ENCODE assay signal across 25 cellular contexts in the genomic region with DNA sequence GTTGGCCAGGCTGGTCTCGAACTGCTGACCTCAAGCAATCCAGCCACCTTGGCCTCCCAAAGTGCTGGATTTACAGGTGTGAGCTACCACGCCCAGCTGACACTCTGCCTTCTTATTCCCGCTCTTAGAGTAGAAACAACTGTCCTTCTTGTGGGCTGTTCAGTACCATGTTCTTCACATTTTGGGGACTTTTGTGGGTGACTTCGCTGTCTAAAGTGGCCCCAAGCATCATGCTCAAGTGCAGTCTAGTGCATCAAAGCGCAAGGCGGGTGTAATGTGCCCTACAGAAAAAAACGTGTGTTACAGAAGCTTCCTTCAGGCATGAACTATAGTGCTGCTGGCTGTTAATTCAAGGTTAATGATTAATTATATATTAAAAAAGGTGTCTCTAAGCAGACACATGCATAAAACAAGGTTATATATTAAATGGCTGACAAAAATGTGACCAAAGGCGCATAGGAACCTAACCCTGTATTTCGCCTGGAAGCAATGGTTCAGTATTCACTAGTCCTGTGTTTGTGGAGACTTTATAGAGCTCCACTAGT.
"Had no signal": no experiment of that assay in that cellular context is flagged by ENCODE, and none has a peak within 500 bp of the region (broad histone marks: within the 10 kb centered on the region; RNA-seq: fewer than 3 reads in every experiment).

No MANE protein-coding gene starts in this region.

- H3K27ac ChIP-seq: esophagus squamous epithelium, heart right ventricle, left lung, ovary, right lobe of liver, spleen, testis, tibial artery had no signal

- H3K9me3 ChIP-seq: esophagus squamous epithelium, left lung, ovary, right lobe of liver, testis, tibial artery had no signal

- DNase-seq: central memory CD4-positive, alpha-beta T cell; effector memory CD4-positive, alpha-beta T cell; esophagus squamous epithelium; foreskin melanocyte; glutamatergic neuron; heart right ventricle; hypothalamus; immature natural killer cell; islet precursor cell; kidney glomerular epithelial cell; left lung; mesendoderm; midbrain; naive thymus-derived CD8-positive, alpha-beta T cell; occipital lobe; ovary; right lobe of liver; spleen; stimulated activated CD4-positive, alpha-beta T cell treated with anti-CD3 and anti-CD28 coated beads, Interleukin-4, amount 100 ng/mL, for 4 hours; stimulated activated naive CD8-positive, alpha-beta T cell treated with anti-CD3 and anti-CD28 coated beads, Interleukin-15, Interleukin-2, amounts not matched to agents 100 U/mL and 50 U/mL, for 24 hours; substantia nigra; testis; tibial artery had no signal

- H3K4me1 Mint-ChIP-seq: immature natural killer cell had no signal

- H3K36me3 ChIP-seq: esophagus squamous epithelium, heart right ventricle, ovary, right lobe of liver had no signal

- H3K27ac Mint-ChIP-seq: immature natural killer cell; stimulated activated memory B cell treated with anti-CD40 and anti-IgM and Interleukin-4, amounts not matched to agents 10 μg/mL and 1 μg/mL and 100 μg/mL, for 72 hours; type B pancreatic cell had no signal

- H3K4me1 ChIP-seq: right lobe of liver, testis, tibial artery had no signal

- H3K4me3 ChIP-seq: esophagus squamous epithelium, heart right ventricle, left lung, ovary, right lobe of liver, spleen, testis, tibial artery had no signal

- ATAC-seq: heart right ventricle; left lung; naive thymus-derived CD8-positive, alpha-beta T cell; right lobe of liver; stimulated activated memory B cell treated with anti-CD40 and anti-IgM and Interleukin-4, amounts not matched to agents 10 μg/mL and 1 μg/mL and 100 μg/mL, for 72 hours; stimulated activated naive CD8-positive, alpha-beta T cell treated with anti-CD3 and anti-CD28 coated beads, Interleukin-15, Interleukin-2, amounts not matched to agents 100 U/mL and 50 U/mL, for 24 hours had no signal

- H3K9me3 Mint-ChIP-seq: immature natural killer cell had no signal

- H3K27me3 ChIP-seq: esophagus squamous epithelium, heart right ventricle, left lung, ovary, right lobe of liver, spleen, testis, tibial artery had no signal

- H3K27me3 Mint-ChIP-seq: naive thymus-derived CD8-positive, alpha-beta T cell; stimulated activated memory B cell treated with anti-CD40 and anti-IgM and Interleukin-4, amounts not matched to agents 10 μg/mL and 1 μg/mL and 100 μg/mL, for 72 hours; type B pancreatic cell had no signal

- H3K4me3 Mint-ChIP-seq: immature natural killer cell; naive thymus-derived CD8-positive, alpha-beta T cell; stimulated activated memory B cell treated with anti-CD40 and anti-IgM and Interleukin-4, amounts not matched to agents 10 μg/mL and 1 μg/mL and 100 μg/mL, for 72 hours; type B pancreatic cell had no signal
